In genomic region chr2:197500503-197501179, GRCh38 we compare ENCODE assay signal across 8 cellular contexts. TPM values are rescaled to one million over a fixed set of nuclear protein-coding genes. Genes with fewer than 3 reads are reported as not detected.
A peak's percentile ranks its signal among the peaks of the same experiment; 100 is the strongest.
DNase-seq lines count a peak whose midpoint lies in the region; ATAC-seq and TF ChIP-seq lines count a peak whose summit lies in the region.

No MANE protein-coding gene starts in this region.

- H3K27me3 ChIP-seq in OCI-LY1 (ENCODE audit: insufficient read depth, low read length) (no peaks in the 10 kb centered on the region), ectodermal cell (ENCODE audit: control insufficient read depth, insufficient read depth, low read length, poor library complexity, severe bottlenecking) (no peaks in the 10 kb centered on the region), muscle layer of duodenum (ENCODE audit: low read depth, low read length) (no peaks in the 10 kb centered on the region)

- peaks cover 46% of the 10 kb centered on the region for H3K4me1 ChIP-seq in OCI-LY1 (ENCODE audit: insufficient read depth, low read length, severe bottlenecking)
- H3K4me1 ChIP-seq in ectodermal cell (ENCODE audit: control insufficient read depth, insufficient read depth, low read length) = peaks cover 22% of the 10 kb centered on the region
- H3K4me1 ChIP-seq in muscle layer of duodenum (ENCODE audit: control insufficient read depth in 1 of 2, insufficient read depth in 2 of 2, low read length in 2 of 2) = peaks cover 3 to 36% of the 10 kb centered on the region in 2 donors

- H2AFZ ChIP-seq in OCI-LY1 (ENCODE audit: low read length) = no peak overlapping the region

- 0 to 1% methylated on average over 29 to 30 of the region's 30 CpGs for WGBS in ectodermal cell, 2 experiments

- H4K20me1 ChIP-seq in OCI-LY1 (ENCODE audit: insufficient read depth, low read length) = no peaks in the 10 kb centered on the region

- TF ChIP-seq CTCF in HFF-Myc (IDR thresholded peaks at IDR 0.05; ENCODE audit: low read depth, low read length, missing control alignments) (no peak), OCI-LY1 (IDR thresholded peaks at IDR 0.05; ENCODE audit: low read length) (no peak)

- peaks cover 87% of the 10 kb centered on the region for H3K36me3 ChIP-seq in OCI-LY1 (ENCODE audit: insufficient read depth, low read length)
- H3K36me3 ChIP-seq in ectodermal cell (ENCODE audit: control insufficient read depth, insufficient read depth, low read length) = peaks cover 24% of the 10 kb centered on the region
- peaks cover 16 to 36% of the 10 kb centered on the region in 2 donors for H3K36me3 ChIP-seq in muscle layer of duodenum (ENCODE audit: control insufficient read depth in 1 of 2, insufficient read depth in 2 of 2, low read length in 2 of 2)

- no peaks in the 10 kb centered on the region; the same call in 1 of the 2 replicates for H3F3A ChIP-seq in OCI-LY1 (ENCODE audit: insufficient read depth, low read length)

- peak overlapping the region; percentile 65 for H3K4me2 ChIP-seq in OCI-LY1 (ENCODE audit: low read length)

- peaks cover 66% of the 10 kb centered on the region for H3K79me2 ChIP-seq in OCI-LY1 (ENCODE audit: insufficient read depth, low read length)

- peak overlapping the region; percentile 71 for H3K4me3 ChIP-seq in HFF-Myc (replicated peaks; ENCODE audit: low read depth, low read length)
- peak overlapping the region; percentile 83 for H3K4me3 ChIP-seq in OCI-LY1 (ENCODE audit: low read depth, low read length, poor library complexity, severe bottlenecking)
- H3K4me3 ChIP-seq in ectodermal cell (ENCODE audit: insufficient read depth, low read depth, low read length) = peak overlapping the region; percentile 58
- H3K4me3 ChIP-seq in muscle layer of duodenum (ENCODE audit: low read depth in 1 of 2, low read length in 2 of 2) = peak overlapping the region; percentile 90 to 93

- no peaks in the 10 kb centered on the region for H3K9me2 ChIP-seq in OCI-LY1 (ENCODE audit: low read depth, low read length)

- no peaks in the 10 kb centered on the region for H3K9me3 ChIP-seq in OCI-LY1 (ENCODE audit: low read length)
- no peaks in the 10 kb centered on the region for H3K9me3 ChIP-seq in ectodermal cell (ENCODE audit: control insufficient read depth, low read length)
- H3K9me3 ChIP-seq in muscle layer of duodenum (ENCODE audit: control insufficient read depth in 1 of 2, low read length in 2 of 2) = no peaks in the 10 kb centered on the region

- ATAC-seq in HG03342 (IDR thresholded peaks at IDR 0.05; ENCODE audit: unreplicated experiment) = no peak

- peak; percentile 64 for DNase-seq in NCI-H2227 treated with DMSO at 0.1 percent for 48 hours (lab: John Stamatoyannopoulos, UW)
- no peak for DNase-seq in NCI-H2227 (lab: John Stamatoyannopoulos, UW; ENCODE audit: unreplicated experiment)
- no peak for DNase-seq in HFF-Myc (ENCODE audit: extremely low read depth, low read depth)
- no peak for DNase-seq in NCI-H2029 treated with DMSO at 0.1 percent for 48 hours (lab: John Stamatoyannopoulos, UW)

- peak overlapping the region; percentile 96 for H3K9ac ChIP-seq in OCI-LY1 (ENCODE audit: low read length)

- peak overlapping the region; percentile 72 for H3K27ac ChIP-seq in OCI-LY1 (ENCODE audit: low read depth, low read length, poor library complexity, severe bottlenecking)
- H3K27ac ChIP-seq in ectodermal cell (ENCODE audit: insufficient read depth, low read depth, low read length, poor library complexity, severe bottlenecking) = peak overlapping the region; percentile 96
- H3K27ac ChIP-seq in muscle layer of duodenum (ENCODE audit: low read length) = peak overlapping the region; percentile 98

RNA-seq across cellular contexts. Expression of gene HSPE1, which starts 0.5 kb away (rescaled TPM):
- polyA plus RNA-seq in ectodermal cell (2013, experiment 1 of 4) = 226 TPM
- polyA plus RNA-seq in ectodermal cell (2013, experiment 2 of 4) = 209 TPM
- polyA plus RNA-seq in ectodermal cell (2013, experiment 3 of 4) = 211 TPM
- 210 TPM for polyA plus RNA-seq in ectodermal cell (2013, experiment 4 of 4)

RNA-seq across cellular contexts. Expression of gene HSPD1, which starts 1.0 kb away (rescaled TPM):
- 541 TPM for polyA plus RNA-seq in ectodermal cell (2013, experiment 1 of 4)
- polyA plus RNA-seq in ectodermal cell (2013, experiment 2 of 4) = 496 TPM
- 369 TPM for polyA plus RNA-seq in ectodermal cell (2013, experiment 3 of 4)
- polyA plus RNA-seq in ectodermal cell (2013, experiment 4 of 4) = 382 TPM

RNA-seq across cellular contexts. Expression of gene MOB4, which starts 15.2 kb away (rescaled TPM):
- polyA plus RNA-seq in ectodermal cell (2013, experiment 1 of 4) = 53.7 TPM
- polyA plus RNA-seq in ectodermal cell (2013, experiment 2 of 4) = 59.5 TPM
- 42.5 TPM for polyA plus RNA-seq in ectodermal cell (2013, experiment 3 of 4)
- polyA plus RNA-seq in ectodermal cell (2013, experiment 4 of 4) = 45.5 TPM

RNA-seq across cellular contexts. Expression of gene COQ10B, which starts 47.3 kb away (rescaled TPM):
- 13.2 TPM for polyA plus RNA-seq in ectodermal cell (2013, experiment 1 of 4)
- polyA plus RNA-seq in ectodermal cell (2013, experiment 2 of 4) = 15.0 TPM
- 14.6 TPM for polyA plus RNA-seq in ectodermal cell (2013, experiment 3 of 4)
- polyA plus RNA-seq in ectodermal cell (2013, experiment 4 of 4) = 14.9 TPM
